In the genomic region with DNA sequence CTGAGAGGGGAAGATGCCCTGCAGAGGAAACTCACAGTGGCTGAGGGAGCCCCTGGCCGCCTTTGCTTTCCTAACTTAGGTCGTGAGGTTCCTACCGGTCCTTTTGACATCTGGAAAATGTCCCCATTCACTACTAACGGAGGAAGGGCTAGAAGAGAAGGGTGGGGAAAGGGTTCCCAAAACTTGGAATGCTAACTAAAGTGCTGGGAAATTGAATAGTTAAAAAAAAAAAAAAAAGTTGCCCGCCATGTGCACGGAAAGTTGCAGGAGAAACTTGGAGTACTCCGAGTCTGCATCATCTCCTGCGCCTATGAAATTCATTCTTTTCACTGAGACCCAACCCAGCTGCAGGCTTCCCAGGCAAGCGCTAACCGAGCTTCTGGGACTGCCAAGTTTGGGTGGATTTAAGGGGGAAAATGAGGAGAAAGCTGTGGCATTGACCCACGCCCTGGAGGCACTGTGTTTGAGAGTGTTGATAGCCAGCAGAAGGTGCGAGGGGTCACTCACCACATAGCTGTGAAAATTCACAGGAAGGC, we compare ENCODE assay signal across 9 cellular contexts.
DNase-seq lines count a peak whose midpoint lies in the region; ATAC-seq lines count a peak whose summit lies in the region.
"Had no signal": no experiment of that assay in that cellular context is flagged by ENCODE, and none has a peak within 500 bp of the region (broad histone marks: within the 10 kb centered on the region; RNA-seq: fewer than 3 reads in every experiment).

No MANE protein-coding gene starts in this region.

- ATAC-seq in GM21825 (IDR thresholded peaks at IDR 0.05; ENCODE audit: unreplicated experiment), result no peak
- no peak for ATAC-seq in HG03521 (IDR thresholded peaks at IDR 0.05; ENCODE audit: unreplicated experiment)

- H3K36me3 ChIP-seq in ES-I3 (ENCODE audit: insufficient read depth, low read length), result no peaks in the 10 kb centered on the region
- H3K36me3 ChIP-seq in iPS-20b (ENCODE audit: insufficient read depth, low read depth, low read length), result no peaks in the 10 kb centered on the region

- H3K4me3 ChIP-seq in iPS-20b (ENCODE audit: low read length) (peak overlapping the region; percentile 66), skeletal muscle cell (ENCODE audit: low read depth, low read length) (peak overlapping the region; percentile 80)

- no peaks in the 10 kb centered on the region for H3K9me3 ChIP-seq in ES-I3 (ENCODE audit: control insufficient read depth, insufficient read depth, low read length)
- H3K9me3 ChIP-seq in iPS-20b (ENCODE audit: insufficient read depth, low read depth, low read length), result no peaks in the 10 kb centered on the region

- no peak overlapping the region for H3K27ac ChIP-seq in iPS-20b (ENCODE audit: low read length)

- peaks cover 28% of the 10 kb centered on the region for H3K4me1 ChIP-seq in ES-I3 (ENCODE audit: insufficient read depth, low read length)
- peaks cover 24% of the 10 kb centered on the region; the same call in 1 of the 2 replicates for H3K4me1 ChIP-seq in iPS-20b (ENCODE audit: insufficient read depth, low read length)

- H3K27me3 ChIP-seq in iPS-20b (ENCODE audit: insufficient read depth, low read length), result peaks cover 49% of the 10 kb centered on the region

- DNase-seq in astrocyte of the hippocampus (ENCODE audit: low read depth, low spot score) (peak; percentile 52), skeletal muscle cell (ENCODE audit: low read depth) (no peak), glomerular visceral epithelial cell (ENCODE audit: extremely low spot score) (no peak)
- DNase-seq in effector CD4-positive, alpha-beta T cell, result no peak
- DNase-seq: KG1 had no signal

- peak overlapping the region; percentile 59 for H3K9ac ChIP-seq in ES-I3 (ENCODE audit: low read depth, low read length)
- peak overlapping the region; percentile 60; the same call in 1 of the 2 replicates for H3K9ac ChIP-seq in iPS-20b (ENCODE audit: low read depth, low read length)
